8 cellular contexts compared by ENCODE assay signal in the genomic region with DNA sequence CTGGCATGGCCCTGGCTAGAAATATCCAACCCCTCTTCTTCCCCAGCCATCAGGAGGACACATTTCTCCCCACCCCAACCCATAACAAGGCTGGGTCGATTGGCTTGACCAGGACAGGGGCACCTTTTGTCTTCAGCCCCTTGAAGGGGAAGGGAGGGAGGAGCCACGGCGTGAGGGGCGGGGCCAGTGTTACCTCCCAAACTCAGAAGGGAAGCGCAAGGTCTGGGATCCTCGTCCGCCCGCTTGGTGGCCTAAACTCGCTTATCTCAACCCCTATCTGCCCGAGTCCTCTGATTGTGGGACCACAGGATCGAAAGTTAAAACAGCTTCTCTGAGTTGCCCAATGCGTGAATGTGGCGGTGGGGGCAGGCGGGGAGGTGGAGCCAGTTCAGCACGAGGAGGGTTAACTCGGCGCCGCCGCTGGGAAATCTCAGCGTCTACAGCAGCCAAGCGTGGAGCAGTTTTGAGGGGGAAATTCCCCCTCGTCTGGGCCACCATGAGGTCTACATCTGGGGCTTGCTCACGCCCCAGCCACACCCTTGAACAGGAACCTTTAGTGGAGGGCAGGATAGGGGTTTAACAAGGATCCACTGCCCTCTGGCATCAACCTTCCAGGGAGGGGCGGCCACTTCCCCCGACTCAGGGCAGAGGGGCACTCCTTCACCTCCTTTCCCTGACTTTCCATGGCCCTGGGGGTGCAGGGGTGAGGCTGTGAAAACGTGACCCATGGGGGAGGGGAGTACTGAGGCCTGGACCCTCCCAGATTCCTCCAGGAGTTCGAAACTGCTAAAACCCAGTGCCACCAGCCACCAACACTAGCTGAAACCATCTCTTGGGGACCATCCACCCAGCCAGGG. TPM values are rescaled to one million over a fixed set of nuclear protein-coding genes. Genes with fewer than 3 reads are reported as not detected.
DNase-seq lines count a peak whose midpoint lies in the region; ATAC-seq and TF ChIP-seq lines count a peak whose summit lies in the region.

No MANE protein-coding gene starts in this region.

- H3K4me2 ChIP-seq in GM23338: peak overlapping the region; percentile 75

- H3K4me1 Mint-ChIP-seq in GM23338 (peaks cover 31% of the 10 kb centered on the region), natural killer cell (peaks cover 51 to 67% of the 10 kb centered on the region in 2 donors)
- peaks cover 29% of the 10 kb centered on the region for H3K4me1 Mint-ChIP-seq in activated CD8-positive, alpha-beta memory T cell treated with anti-CD3 and anti-CD28 coated beads, Interleukin-2, amount 10 ng/mL, durations not matched to agents 7 days and 5 days

- H3K79me2 ChIP-seq in GM23338 (replicated peaks; ENCODE audit: insufficient read depth): peaks cover 9% of the 10 kb centered on the region

- H4K20me1 ChIP-seq in GM23338 (replicated peaks; ENCODE audit: insufficient read depth): no peaks in the 10 kb centered on the region

- H3K27ac Mint-ChIP-seq in GM23338 (peak overlapping the region; percentile 99), natural killer cell (peak overlapping the region; percentile 88 to 95)
- H3K27ac Mint-ChIP-seq in activated CD8-positive, alpha-beta memory T cell treated with anti-CD3 and anti-CD28 coated beads, Interleukin-2, amount 10 ng/mL, durations not matched to agents 7 days and 5 days: peak overlapping the region; percentile 96

- H3K9me3 Mint-ChIP-seq in GM23338: no peaks in the 10 kb centered on the region; the same call in 1 of the 3 replicates
- no peaks in the 10 kb centered on the region for H3K9me3 Mint-ChIP-seq in activated CD8-positive, alpha-beta memory T cell treated with anti-CD3 and anti-CD28 coated beads, Interleukin-2, amount 10 ng/mL, durations not matched to agents 7 days and 5 days (ENCODE audit: low read depth)
- no peaks in the 10 kb centered on the region for H3K9me3 Mint-ChIP-seq in natural killer cell

- intact Hi-C loops in natural killer cell (cut with micrococcal nuclease): loop anchor here (1.0 kb wide), 1 partner anchor 8 kb away; no protein-coding TSS in a partner anchor

- no peaks in the 10 kb centered on the region for H3K9me2 ChIP-seq in GM23338 (ENCODE audit: insufficient read depth)

- no peaks in the 10 kb centered on the region for H3K27me3 ChIP-seq in GM23338 (ENCODE audit: insufficient read depth)
- no peaks in the 10 kb centered on the region for H3K27me3 ChIP-seq in esophagus (ENCODE audit: control insufficient read depth in 1 of 2, insufficient read depth in 2 of 2, low read length in 2 of 2)
- no peaks in the 10 kb centered on the region for H3K27me3 ChIP-seq in suprapubic skin

- H3K4me1 ChIP-seq in GM23338 (ENCODE audit: insufficient read depth): peaks cover 20% of the 10 kb centered on the region
- peaks cover 4 to 7% of the 10 kb centered on the region in 2 donors for H3K4me1 ChIP-seq in esophagus (ENCODE audit: control insufficient read depth in 2 of 2, insufficient read depth in 2 of 2, low read length in 1 of 2)
- H3K4me1 ChIP-seq in suprapubic skin: peaks cover 47% of the 10 kb centered on the region

- DNase-seq in ELF-1 (ENCODE audit: low read depth, low spot score) (peak; percentile 90), GM23338 (ENCODE audit: low spot score) (peak; percentile 96), NCI-H460 (ENCODE audit: extremely low read depth, low read depth) (peak; percentile 47), natural killer cell (peak; percentile 63), suprapubic skin (ENCODE audit: low spot score in 2 of 2) (peak; percentile 89 to 90), pons (ENCODE audit: low spot score) (no peak)
- DNase-seq in activated CD8-positive, alpha-beta memory T cell treated with anti-CD3 and anti-CD28 coated beads, Interleukin-2, amount 10 ng/mL, durations not matched to agents 7 days and 5 days: peak; percentile 87

- peaks cover 6% of the 10 kb centered on the region for H3F3A ChIP-seq in GM23338 (replicated peaks; ENCODE audit: low read depth)

- 0 out of 4 replicates have a peak, but pooled peaks of 1 of the 2 experiments have one; percentile 5 for TF ChIP-seq CTCF in GM23338 (conservative IDR thresholded peaks at IDR 0.05; ENCODE audit: low read depth in 2 of 2)
- no peak for TF ChIP-seq CTCF in natural killer cell (IDR thresholded peaks at IDR 0.05)
- TF ChIP-seq CTCF in suprapubic skin (IDR thresholded peaks at IDR 0.05): no peak

- H3K4me3 ChIP-seq in GM23338 (peak overlapping the region; percentile 49), esophagus (ENCODE audit: low read depth in 1 of 2, low read length in 2 of 2) (peak overlapping the region; percentile 81 to 91), suprapubic skin (peak overlapping the region; percentile 86)

- WGBS in esophagus, 2 donors: 0 to 1% methylated on average over 27 of the region's 27 CpGs
- 0% methylated on average over 13 of the region's 27 CpGs for WGBS in suprapubic skin

- H3K27me3 Mint-ChIP-seq in GM23338 (ENCODE audit: insufficient read depth, low read depth, poor library complexity) (peaks cover 20% of the 10 kb centered on the region), natural killer cell (ENCODE audit: low read depth in 2 of 2) (no peaks in the 10 kb centered on the region)
- no peaks in the 10 kb centered on the region for H3K27me3 Mint-ChIP-seq in activated CD8-positive, alpha-beta memory T cell treated with anti-CD3 and anti-CD28 coated beads, Interleukin-2, amount 10 ng/mL, durations not matched to agents 7 days and 5 days

- no peak for TF ChIP-seq EP300 in suprapubic skin (IDR thresholded peaks at IDR 0.05)

- H3K36me3 Mint-ChIP-seq in GM23338 (ENCODE audit: low read depth) (peaks cover 19% of the 10 kb centered on the region; the same call in 2 of the 3 replicates), natural killer cell (peaks cover 10% of the 10 kb centered on the region)
- H3K36me3 Mint-ChIP-seq in activated CD8-positive, alpha-beta memory T cell treated with anti-CD3 and anti-CD28 coated beads, Interleukin-2, amount 10 ng/mL, durations not matched to agents 7 days and 5 days: peaks cover 6% of the 10 kb centered on the region

- no peak for TF ChIP-seq POLR2A in suprapubic skin (IDR thresholded peaks at IDR 0.05)

- no peaks in the 10 kb centered on the region for H3K36me3 ChIP-seq in GM23338 (ENCODE audit: insufficient read depth)
- peaks cover 13 to 19% of the 10 kb centered on the region in 2 donors for H3K36me3 ChIP-seq in esophagus (ENCODE audit: control insufficient read depth in 2 of 2, insufficient read depth in 2 of 2, low read length in 1 of 2)
- H3K36me3 ChIP-seq in suprapubic skin: peaks cover 24% of the 10 kb centered on the region

- peak overlapping the region; percentile 16; the same call in 1 of the 2 replicates for H2AFZ ChIP-seq in GM23338

- H3K9me3 ChIP-seq in esophagus (ENCODE audit: control insufficient read depth in 2 of 2, insufficient read depth in 1 of 2, low read depth in 1 of 2, low read length in 1 of 2) (no peaks in the 10 kb centered on the region), suprapubic skin (no peaks in the 10 kb centered on the region)

- CTCF ChIA-PET in activated CD8-positive, alpha-beta memory T cell treated with anti-CD3 and anti-CD28 coated beads, Interleukin-2, amount 10 ng/mL, durations not matched to agents 7 days and 5 days (lab: Charles Lee): interaction anchor here (1.1 to 9.6 kb wide), 22 partner anchors 11 to 133 kb away, joined by 3 to 263 read pairs (median 18); a partner anchor contains a TSS

- H3K4me3 Mint-ChIP-seq in GM23338 (peak overlapping the region; percentile 74), natural killer cell (peak overlapping the region; percentile 98)
- H3K4me3 Mint-ChIP-seq in activated CD8-positive, alpha-beta memory T cell treated with anti-CD3 and anti-CD28 coated beads, Interleukin-2, amount 10 ng/mL, durations not matched to agents 7 days and 5 days: peak overlapping the region; percentile 95

- ATAC-seq in GM23338 (peak; percentile 67), natural killer cell (peak; percentile 34 to 47 (median 42))
- ATAC-seq in activated CD8-positive, alpha-beta memory T cell treated with anti-CD3 and anti-CD28 coated beads, Interleukin-2, amount 10 ng/mL, durations not matched to agents 7 days and 5 days: peak; percentile 40

- peak overlapping the region; percentile 79 for H3K27ac ChIP-seq in GM23338 (ENCODE audit: low read depth)
- peak overlapping the region; percentile 100 for H3K27ac ChIP-seq in esophagus (ENCODE audit: low read depth in 2 of 2, low read length in 1 of 2)
- peak overlapping the region; percentile 94 for H3K27ac ChIP-seq in suprapubic skin

RNA-seq across cellular contexts. Expression of a gene that starts 0.7 kb away (rescaled TPM):
- total RNA-seq in GM23338 (2014; rRNA removed; shearing (Covaris generic)): 26.3 and 28.1 TPM in 2 replicates
- polyA plus RNA-seq in GM23338 (2016; fragmentation: Nextera tagmentation; extraction: Ambion mirVana) (11.0 and 14.3 TPM in 2 replicates), esophagus (100 to 1,000 TPM; 101 to 145 TPM)
- total RNA-seq in NCI-H460 (2014; rRNA removed; shearing (Covaris generic)): 51.3 and 68.8 TPM in 2 replicates
- polyA plus RNA-seq in NCI-H460 (2014; cell fraction: nucleus; rRNA removed): 172 and 185 TPM in 2 replicates
- 100 to 1,000 TPM in 1 of 2 experiments, 10 to 100 TPM in 1; 99.1 to 104 TPM for total RNA-seq in activated CD8-positive, alpha-beta memory T cell treated with anti-CD3 and anti-CD28 coated beads, Interleukin-2, amount 10 ng/mL, durations not matched to agents 7 days and 5 days
- total RNA-seq in natural killer cell (100 to 1,000 TPM; 277 to 340 (median 319) TPM), suprapubic skin (100 to 1,000 TPM; 140 to 348 (median 183) TPM)

RNA-seq across cellular contexts. Expression of a gene that starts 17.9 kb away (rescaled TPM):
- total RNA-seq in GM23338 (2014; rRNA removed; shearing (Covaris generic)): 130 and 145 TPM in 2 replicates
- 26.6 and 29.9 TPM in 2 replicates for polyA plus RNA-seq in GM23338 (2016; fragmentation: Nextera tagmentation; extraction: Ambion mirVana)
- total RNA-seq in NCI-H460 (2014; rRNA removed; shearing (Covaris generic)): 3.1 and 5.5 TPM in 2 replicates
- 1.3 and 3.4 TPM in 2 replicates for polyA plus RNA-seq in NCI-H460 (2014; cell fraction: nucleus; rRNA removed)
- under 1 TPM; 0.33 to 0.85 TPM for total RNA-seq in activated CD8-positive, alpha-beta memory T cell treated with anti-CD3 and anti-CD28 coated beads, Interleukin-2, amount 10 ng/mL, durations not matched to agents 7 days and 5 days
- polyA plus RNA-seq in esophagus: 10 to 100 TPM; 29.6 to 47.6 TPM
- 10 to 100 TPM in 1 of 3 donors, 1 to 10 TPM in 2; 6.7 to 13.1 (median 9.5) TPM for total RNA-seq in natural killer cell
- 100 to 1,000 TPM in 2 of 4 donors, 10 to 100 TPM in 2; 83.1 to 149 (median 106) TPM for total RNA-seq in suprapubic skin

RNA-seq across cellular contexts. Expression of a gene that starts 21.5 kb away (rescaled TPM):
- total RNA-seq in GM23338 (2014; rRNA removed; shearing (Covaris generic)): 19.8 and 20.8 TPM in 2 replicates
- 6.5 and 6.6 TPM in 2 replicates for polyA plus RNA-seq in GM23338 (2016; fragmentation: Nextera tagmentation; extraction: Ambion mirVana)
- total RNA-seq in NCI-H460 (2014; rRNA removed; shearing (Covaris generic)): 16.3 and 19.6 TPM in 2 replicates
- polyA plus RNA-seq in NCI-H460 (2014; cell fraction: nucleus; rRNA removed): 18.9 and 35.8 TPM in 2 replicates
- 10 to 100 TPM in 1 of 2 experiments, 1 to 10 TPM in 1; 10.0 to 31.1 TPM for total RNA-seq in activated CD8-positive, alpha-beta memory T cell treated with anti-CD3 and anti-CD28 coated beads, Interleukin-2, amount 10 ng/mL, durations not matched to agents 7 days and 5 days
- polyA plus RNA-seq in esophagus: 10 to 100 TPM; 11.6 to 19.3 TPM
- 1 to 10 TPM; 4.2 to 7.0 (median 5.4) TPM for total RNA-seq in natural killer cell
- total RNA-seq in suprapubic skin: 10 to 100 TPM; 28.2 to 52.5 (median 36.9) TPM

RNA-seq across cellular contexts. Expression of a gene that starts 31.8 kb away (rescaled TPM):
- 35.0 and 36.3 TPM in 2 replicates for total RNA-seq in GM23338 (2014; rRNA removed; shearing (Covaris generic))
- polyA plus RNA-seq in GM23338 (2016; fragmentation: Nextera tagmentation; extraction: Ambion mirVana) (10.3 and 11.9 TPM in 2 replicates), esophagus (1 to 10 TPM; 3.0 TPM)
- total RNA-seq in NCI-H460 (2014; rRNA removed; shearing (Covaris generic)): 22.8 and 23.6 TPM in 2 replicates
- 31.7 and 46.0 TPM in 2 replicates for polyA plus RNA-seq in NCI-H460 (2014; cell fraction: nucleus; rRNA removed)
- 10 to 100 TPM; 60.5 to 66.1 TPM for total RNA-seq in activated CD8-positive, alpha-beta memory T cell treated with anti-CD3 and anti-CD28 coated beads, Interleukin-2, amount 10 ng/mL, durations not matched to agents 7 days and 5 days
- total RNA-seq in natural killer cell (10 to 100 TPM; 11.1 to 16.7 (median 12.1) TPM), suprapubic skin (10 to 100 TPM in 2 of 4 donors, 1 to 10 TPM in 2; 6.5 to 31.2 (median 9.5) TPM)

RNA-seq across cellular contexts. Expression of a gene that starts 37.0 kb away (rescaled TPM):
- total RNA-seq in GM23338 (2014; rRNA removed; shearing (Covaris generic)): not detected in 2 replicates
- 0.86 TPM in 1 of 2 replicates, not detected in the other for polyA plus RNA-seq in GM23338 (2016; fragmentation: Nextera tagmentation; extraction: Ambion mirVana)
- total RNA-seq in NCI-H460 (2014; rRNA removed; shearing (Covaris generic)): not detected in 2 replicates
- polyA plus RNA-seq in NCI-H460 (2014; cell fraction: nucleus; rRNA removed): not detected in 2 replicates
- total RNA-seq in activated CD8-positive, alpha-beta memory T cell treated with anti-CD3 and anti-CD28 coated beads, Interleukin-2, amount 10 ng/mL, durations not matched to agents 7 days and 5 days: not detected
- not detected for polyA plus RNA-seq in esophagus
- total RNA-seq in natural killer cell: not detected
- not detected for total RNA-seq in suprapubic skin
